20 cellular contexts compared by ENCODE assay signal in genomic region chr5:38782185-38782584, GRCh38.
A peak's percentile ranks its signal among the peaks of the same experiment; 100 is the strongest.
DNase-seq lines count a peak whose midpoint lies in the region; ATAC-seq and TF ChIP-seq lines count a peak whose summit lies in the region.
"Had no signal": no experiment of that assay in that cellular context is flagged by ENCODE, and none has a peak within 500 bp of the region (broad histone marks: within the 10 kb centered on the region; RNA-seq: fewer than 3 reads in every experiment).

No MANE protein-coding gene starts in this region.

- H3K27ac ChIP-seq in ascending aorta: peak overlapping the region; percentile 12 to 46
- H3K27ac ChIP-seq in CD8-positive, alpha-beta memory T cell (ENCODE audit: low read depth, low read length): no peak overlapping the region
- H3K27ac ChIP-seq in mammary epithelial cell (ENCODE audit: insufficient read depth, low read depth, low read length): no peak overlapping the region

- POLR2A ChIA-PET in CD8-positive, alpha-beta memory T cell (lab: Charles Lee): no interaction called here

- no peaks in the 10 kb centered on the region for H3K36me3 Mint-ChIP-seq in CD8-positive, alpha-beta memory T cell

- H3K27me3 Mint-ChIP-seq in stimulated activated naive CD8-positive, alpha-beta T cell treated with anti-CD3 and anti-CD28 coated beads, Interleukin-15, amount 100 ng/mL, for 72 hours: peaks cover 36% of the 10 kb centered on the region
- peaks cover 2 to 11% of the 10 kb centered on the region in 2 donors for H3K27me3 Mint-ChIP-seq in CD8-positive, alpha-beta memory T cell

- dilution Hi-C loops in mammary epithelial cell (cut with HindIII; ENCODE audit: low sequenced_read_pairs): no loop called here

- H3K27ac Mint-ChIP-seq in stimulated activated naive CD8-positive, alpha-beta T cell treated with anti-CD3 and anti-CD28 coated beads, Interleukin-15, amount 100 ng/mL, for 72 hours: no peak overlapping the region
- no peak overlapping the region for H3K27ac Mint-ChIP-seq in CD8-positive, alpha-beta memory T cell
- H3K27ac Mint-ChIP-seq: activated T-helper 2 cell treated with anti-CD3 and anti-CD28 coated beads, Interferon-gamma antibody, Interleukin-2, Interleukin-4, amounts not matched to agents 10 μg/mL and 5 μg/mL and 100 μg/mL, durations not matched to agents 14 hours and 24 hours and 36 hours; effector memory CD8-positive, alpha-beta T cell had no signal

- peaks cover 8 to 12% of the 10 kb centered on the region in 2 donors for H3K9me3 Mint-ChIP-seq in stimulated activated naive CD8-positive, alpha-beta T cell treated with anti-CD3 and anti-CD28 coated beads, Interleukin-15, amount 100 ng/mL, for 72 hours
- peaks cover 0 to 11% (median 4%) of the 10 kb centered on the region in 5 donors for H3K9me3 Mint-ChIP-seq in CD8-positive, alpha-beta memory T cell
- H3K9me3 Mint-ChIP-seq: activated T-helper 2 cell treated with anti-CD3 and anti-CD28 coated beads, Interferon-gamma antibody, Interleukin-2, Interleukin-4, amounts not matched to agents 10 μg/mL and 5 μg/mL and 100 μg/mL, durations not matched to agents 14 hours and 24 hours and 36 hours had no signal

- TF ChIP-seq CTCF in ascending aorta (IDR thresholded peaks at IDR 0.05): no peak
- no peak for TF ChIP-seq CTCF in mammary epithelial cell (conservative IDR thresholded peaks at IDR 0.05 in 1 of 2, IDR thresholded peaks at IDR 0.05 in 1 of 2; ENCODE audit: extremely low read depth in 1 of 2, insufficient read depth in 1 of 2, low read depth in 1 of 2, low read length in 2 of 2)

- H3K4me3 ChIP-seq in ascending aorta (no peak overlapping the region), mammary epithelial cell (replicated peaks in 1 of 3; ENCODE audit: insufficient read depth in 1 of 3, low read depth in 2 of 3, low read length in 3 of 3) (no peak overlapping the region)
- H3K4me3 ChIP-seq in CD8-positive, alpha-beta memory T cell (ENCODE audit: low read length): no peak overlapping the region
- H3K4me3 ChIP-seq: adrenal gland, skin epidermis, tibial nerve had no signal

- no peak overlapping the region for H3K4me2 ChIP-seq in mammary epithelial cell (ENCODE audit: insufficient read depth, low read depth, low read length)

- intact Hi-C loops in ascending aorta (cut with DNase I) (no loop called here), mammary epithelial cell (cut with micrococcal nuclease) (no loop called here)

- H2AFZ ChIP-seq in mammary epithelial cell (ENCODE audit: low read depth, low read length): no peak overlapping the region

- no peak overlapping the region for H3K9ac ChIP-seq in mammary epithelial cell (ENCODE audit: insufficient read depth, low read length)
- H3K9ac ChIP-seq: SK-N-SH had no signal

- peaks cover 4 to 17% of the 10 kb centered on the region in 2 donors for H3K4me1 ChIP-seq in ascending aorta
- H3K4me1 ChIP-seq in CD8-positive, alpha-beta memory T cell (ENCODE audit: insufficient read depth, low read length): no peaks in the 10 kb centered on the region
- H3K4me1 ChIP-seq in mammary epithelial cell (ENCODE audit: insufficient read depth, low read length): peaks cover 10% of the 10 kb centered on the region

- no peaks in the 10 kb centered on the region for H3K79me2 ChIP-seq in mammary epithelial cell (ENCODE audit: insufficient read depth, low read length)

- H3K4me1 Mint-ChIP-seq in stimulated activated naive CD8-positive, alpha-beta T cell treated with anti-CD3 and anti-CD28 coated beads, Interleukin-15, amount 100 ng/mL, for 72 hours: no peaks in the 10 kb centered on the region
- no peaks in the 10 kb centered on the region for H3K4me1 Mint-ChIP-seq in CD8-positive, alpha-beta memory T cell
- H3K4me1 Mint-ChIP-seq: central memory CD8-positive, alpha-beta T cell had no signal

- in situ Hi-C loops in mammary epithelial cell (cut with MboI; ENCODE audit: low sequenced_read_pairs in 2 of 2): no loop called here

- no peaks in the 10 kb centered on the region for H3K27me3 ChIP-seq in ascending aorta
- no peaks in the 10 kb centered on the region for H3K27me3 ChIP-seq in CD8-positive, alpha-beta memory T cell (ENCODE audit: insufficient read depth, low read length, poor library complexity, severe bottlenecking)
- H3K27me3 ChIP-seq in mammary epithelial cell (ENCODE audit: insufficient read depth, low read length): no peaks in the 10 kb centered on the region
- H3K27me3 ChIP-seq: adrenal gland, tibial nerve had no signal

- DNase-seq in stimulated activated naive CD8-positive, alpha-beta T cell treated with anti-CD3 and anti-CD28 coated beads, Interleukin-15, amount 100 ng/mL, for 72 hours: no peak
- DNase-seq in stimulated activated naive CD8-positive, alpha-beta T cell treated with anti-CD3 and anti-CD28 coated beads, Interleukin-15, Interleukin-2, amounts not matched to agents 100 U/mL and 50 U/mL, for 24 hours: no peak
- DNase-seq in ascending aorta (ENCODE audit: low spot score in 2 of 2): no peak
- peak; percentile 61 for DNase-seq in myocyte (ENCODE audit: low read depth)
- no peak for DNase-seq in DMS114 treated with DMSO at 0.1 percent for 48 hours (lab: John Stamatoyannopoulos, UW; ENCODE audit: unreplicated experiment)
- no peak for DNase-seq in CD8-positive, alpha-beta memory T cell
- no peak for DNase-seq in pons (ENCODE audit: low spot score)
- no peak for DNase-seq in mammary epithelial cell
- DNase-seq: ACHN; activated CD4-positive, CD25-positive, alpha-beta regulatory T cell treated with anti-CD3 and anti-CD28 coated beads, Interleukin-2, amount 50 U/mL, for 72 hours; adrenal gland; effector memory CD8-positive, alpha-beta T cell; NCI-H1930; NCI-H524 treated with DMSO at 0.1 percent for 48 hours; SK-N-SH; T1000 had no signal

- H3K4me3 Mint-ChIP-seq in stimulated activated naive CD8-positive, alpha-beta T cell treated with anti-CD3 and anti-CD28 coated beads, Interleukin-15, amount 100 ng/mL, for 72 hours: no peak overlapping the region
- no peak overlapping the region for H3K4me3 Mint-ChIP-seq in CD8-positive, alpha-beta memory T cell
- H3K4me3 Mint-ChIP-seq: central memory CD8-positive, alpha-beta T cell; effector memory CD8-positive, alpha-beta T cell had no signal

- peak; percentile 54 for ATAC-seq in stimulated activated naive CD8-positive, alpha-beta T cell treated with anti-CD3 and anti-CD28 coated beads, Interleukin-15, amount 100 ng/mL, for 72 hours
- no peak for ATAC-seq in stimulated activated naive CD8-positive, alpha-beta T cell treated with anti-CD3 and anti-CD28 coated beads, Interleukin-15, Interleukin-2, amounts not matched to agents 100 U/mL and 50 U/mL, for 24 hours
- ATAC-seq: effector memory CD8-positive, alpha-beta T cell had no signal

- CTCF ChIA-PET in CD8-positive, alpha-beta memory T cell (lab: Charles Lee): no interaction called here
- CTCF ChIA-PET in mammary epithelial cell (lab: Charles Lee; ENCODE audit: low non-redundant PET): no interaction called here

- H3K9me3 ChIP-seq in ascending aorta (no peaks in the 10 kb centered on the region), mammary epithelial cell (replicated peaks; ENCODE audit: insufficient read depth, low read length) (no peaks in the 10 kb centered on the region)
- no peaks in the 10 kb centered on the region for H3K9me3 ChIP-seq in CD8-positive, alpha-beta memory T cell (ENCODE audit: low read length)
- H3K9me3 ChIP-seq: adrenal gland, SK-N-SH, tibial nerve had no signal

- BruUV-seq in mammary epithelial cell (replicated peaks; lab: Mats Ljungman, UMichigan): no TSS peak

- H4K20me1 ChIP-seq in mammary epithelial cell (ENCODE audit: insufficient read depth, low read length): no peaks in the 10 kb centered on the region

- H3K36me3 ChIP-seq in ascending aorta: no peaks in the 10 kb centered on the region
- H3K36me3 ChIP-seq in CD8-positive, alpha-beta memory T cell (ENCODE audit: insufficient read depth, low read length): no peaks in the 10 kb centered on the region
- no peaks in the 10 kb centered on the region for H3K36me3 ChIP-seq in mammary epithelial cell (ENCODE audit: insufficient read depth, low read length)
- H3K36me3 ChIP-seq: adrenal gland, tibial nerve had no signal

Comparison
In these comparisons a context has a peak if more than half of its experiments do, and no peak if none do; other contexts are left out.
1. H3K27ac ChIP-seq: peak in ascending aorta (2 of 2); none in CD8-positive, alpha-beta memory T cell (single experiment) and mammary epithelial cell (single experiment).